ENCODE assay signal across 1 cellular context in genomic region chr22:37387793-37388192, GRCh38.
TF ChIP-seq lines count a peak whose summit lies in the region.

No MANE protein-coding gene starts in this region.

TF ChIP-seq in H1, 55 proteins besides CTCF, POLR2A, EP300 and RAD21 (continued from another document):
- no peak for TF ChIP-seq SAP30 (IDR thresholded peaks at IDR 0.05; ENCODE audit: insufficient read depth, insufficient replicate concordance, low read length)
- no peak for TF ChIP-seq YY1 (IDR thresholded peaks at IDR 0.05; ENCODE audit: low read depth, low read length)
- TF ChIP-seq TAF7 (optimal IDR thresholded peaks at IDR 0.05; ENCODE audit: borderline replicate concordance, low read depth, low read length) = no peak
- TF ChIP-seq CBX5 (IDR thresholded peaks at IDR 0.05; ENCODE audit: low read depth, low read length) = no peak
- TF ChIP-seq TCF12 (IDR thresholded peaks at IDR 0.05; ENCODE audit: low read depth, low read length) = no peak
- no peak for TF ChIP-seq BRCA1 (IDR thresholded peaks at IDR 0.05; ENCODE audit: low read depth, low read length)
- no peak for TF ChIP-seq NRF1 (IDR thresholded peaks at IDR 0.05; ENCODE audit: low read depth, low read length)
TF ChIP-seq in H1: peak in this region for 0.
